8 cellular contexts compared by ENCODE assay signal in genomic region chr10:69179089-69179742, GRCh38. TPM values are rescaled to one million over a fixed set of nuclear protein-coding genes. Genes with fewer than 3 reads are reported as not detected.
DNase-seq lines count a peak whose midpoint lies in the region; ATAC-seq and TF ChIP-seq lines count a peak whose summit lies in the region.

No MANE protein-coding gene starts in this region.

- intact Hi-C loops in Caco-2 (cut with micrococcal nuclease; ENCODE audit: unreplicated experiment): loop anchor here (1.0 kb wide), 1 partner anchor 43 kb away; no protein-coding TSS in a partner anchor
- intact Hi-C loops in posterior cingulate gyrus (cut with DNase I): no loop called here

- POLR2A ChIA-PET in Caco-2 (lab: Charles Lee): interaction anchor here (0.6 to 1.0 kb wide), 6 partner anchors 33 to 223 kb away, joined by 3 to 6 read pairs (median 4); partner anchors contain the start of genes DDX21 and HKDC1

- H3K4me1 Mint-ChIP-seq in Caco-2 (ENCODE audit: low read depth, unreplicated experiment) (peaks cover 15% of the 10 kb centered on the region), IgD-negative memory B cell (peaks cover 19 to 28% (median 23%) of the 10 kb centered on the region in 3 donors)

- peak; percentile 25 for ATAC-seq in GM21526 (IDR thresholded peaks at IDR 0.05; ENCODE audit: low FRiP score, unreplicated experiment)
- peak; percentile 52 for ATAC-seq in esophagus mucosa
- peak; percentile 69 for ATAC-seq in omental fat pad (ENCODE audit: low FRiP score)

- TF ChIP-seq CTCF in Caco-2 (IDR thresholded peaks at IDR 0.05; ENCODE audit: insufficient read depth in 1 of 2, low read depth in 1 of 2, low read length in 1 of 2, severe bottlenecking in 1 of 2, unreplicated experiment in 1 of 2): no peak
- no peak for TF ChIP-seq CTCF in omental fat pad (IDR thresholded peaks at IDR 0.05)
- TF ChIP-seq CTCF in GM10266 (IDR thresholded peaks at IDR 0.05; ENCODE audit: control insufficient read depth, insufficient read depth, low read depth, missing control alignments): no peak

- H3K9me3 Mint-ChIP-seq in Caco-2 (ENCODE audit: unreplicated experiment) (peaks cover 4% of the 10 kb centered on the region), IgD-negative memory B cell (no peaks in the 10 kb centered on the region)

- CTCF ChIA-PET in Caco-2 (lab: Charles Lee): no interaction called here

- H3K4me3 ChIP-seq in Caco-2 (ENCODE audit: low read depth, low read length): peak overlapping the region; percentile 94

- H3K9me3 ChIP-seq in Caco-2: no peaks in the 10 kb centered on the region

- H3K27ac Mint-ChIP-seq in Caco-2 (ENCODE audit: unreplicated experiment): peak overlapping the region; percentile 100
- peak overlapping the region; percentile 94 to 100 (median 100) for H3K27ac Mint-ChIP-seq in IgD-negative memory B cell

- TSS peak; percentile 94 for BruUV-seq in Caco-2 (replicated peaks; lab: Mats Ljungman, UMichigan)

- no peaks in the 10 kb centered on the region for H3K27me3 ChIP-seq in Caco-2 (replicated peaks; ENCODE audit: control insufficient read depth, insufficient read depth, low read length)

- H3K4me1 ChIP-seq in Caco-2: no peaks in the 10 kb centered on the region

- peak overlapping the region; percentile 79 for H3K4me3 Mint-ChIP-seq in Caco-2 (ENCODE audit: unreplicated experiment)
- H3K4me3 Mint-ChIP-seq in IgD-negative memory B cell: peak overlapping the region; percentile 86 to 98 (median 96)

- H3K36me3 Mint-ChIP-seq in Caco-2 (ENCODE audit: insufficient read depth, unreplicated experiment) (peaks cover 27% of the 10 kb centered on the region), IgD-negative memory B cell (no peaks in the 10 kb centered on the region)

- peaks cover 2% of the 10 kb centered on the region; the same call in 1 of the 2 replicates for H3K36me3 ChIP-seq in Caco-2 (ENCODE audit: control insufficient read depth, insufficient read depth, low read length)

- DNase-seq in Caco-2: peak; percentile 62 to 69
- peak; percentile 8 to 19 for DNase-seq in activated CD8-positive, alpha-beta memory T cell treated with anti-CD3 and anti-CD28 coated beads for 4 hours (ENCODE audit: low read depth in 2 of 2)
- DNase-seq in omental fat pad (ENCODE audit: low spot score): no peak
- no peak for DNase-seq in posterior cingulate gyrus
- DNase-seq in GM10266 (ENCODE audit: extremely low spot score): no peak

- H3K27me3 Mint-ChIP-seq in Caco-2 (ENCODE audit: insufficient read depth, unreplicated experiment) (no peaks in the 10 kb centered on the region), IgD-negative memory B cell (no peaks in the 10 kb centered on the region)

RNA-seq across cellular contexts. Expression of gene SUPV3L1, which starts 0.8 kb away (rescaled TPM):
- total RNA-seq in Caco-2 (2022) (77.1 and 79.2 TPM in 2 replicates), esophagus mucosa (22.8 TPM), omental fat pad (10 to 100 TPM; 13.7 to 50.6 (median 22.0) TPM)
- 23.0 TPM for polyA plus RNA-seq in IgD-negative memory B cell

RNA-seq across cellular contexts. Expression of gene HKDC1, which starts 40.9 kb away (rescaled TPM):
- total RNA-seq in Caco-2 (2022): 18.7 and 24.5 TPM in 2 replicates
- 0.43 TPM for polyA plus RNA-seq in IgD-negative memory B cell
- 0.04 TPM for total RNA-seq in esophagus mucosa
- total RNA-seq in omental fat pad: under 1 TPM in 2 of 4 donors, not detected in 2; 0.13 to 0.46 TPM

RNA-seq across cellular contexts. Expression of gene VPS26A, which starts 55.2 kb away (rescaled TPM):
- total RNA-seq in Caco-2 (2022) (133 and 143 TPM in 2 replicates), esophagus mucosa (42.2 TPM), omental fat pad (10 to 100 TPM; 35.5 to 46.8 (median 37.1) TPM)
- polyA plus RNA-seq in IgD-negative memory B cell: 27.6 TPM

Comparison
In these comparisons a context has a peak if more than half of its experiments do, and no peak if none do; other contexts are left out.
1. DNase-seq: peak in Caco-2 (2 of 2) and activated CD8-positive, alpha-beta memory T cell treated with anti-CD3 and anti-CD28 coated beads for 4 hours (2 of 2); none in omental fat pad (single experiment), posterior cingulate gyrus (0 of 10) and GM10266 (single experiment).
2. RNA of gene HKDC1, which starts 40.9 kb away (total RNA-seq): 18.7 to 24.5 TPM in Caco-2; 0.13 to 0.46 TPM in omental fat pad and 0.04 TPM in esophagus mucosa (single experiment); every median in the first group is over 10 times any median in the second.
3. Peak in every context shown above with its lines, with median percentiles within 50 percentile points of each other: ATAC-seq.